Comparison of ENCODE assay signal across 18 cellular contexts in the genomic region with DNA sequence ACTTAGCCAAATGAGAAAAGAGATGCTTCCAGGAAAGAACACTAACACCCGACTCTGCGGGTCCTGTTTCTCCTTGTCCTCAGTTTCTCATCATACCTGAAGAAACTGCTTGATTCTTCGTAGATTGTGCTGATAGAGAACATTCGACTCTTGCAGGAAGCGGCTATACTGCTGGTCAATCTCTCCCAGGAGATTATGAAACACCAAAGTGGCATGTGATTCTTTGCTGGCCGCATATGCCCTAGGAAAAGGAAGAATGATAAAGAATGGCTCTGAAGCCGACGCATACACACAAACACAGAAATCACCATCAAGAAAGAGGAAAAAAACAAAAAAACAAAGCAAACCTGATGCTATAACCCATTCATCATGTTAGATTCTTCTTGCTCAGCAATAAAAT. TPM values are rescaled to one million over a fixed set of nuclear protein-coding genes. Genes with fewer than 3 reads are reported as not detected.
DNase-seq lines count a peak whose midpoint lies in the region; ATAC-seq, FAIRE-seq and TF ChIP-seq lines count a peak whose summit lies in the region.
"Had no signal": no experiment of that assay in that cellular context is flagged by ENCODE, and none has a peak within 500 bp of the region (broad histone marks: within the 10 kb centered on the region; RNA-seq: fewer than 3 reads in every experiment).

No MANE protein-coding gene starts in this region.

- no peaks in the 10 kb centered on the region for H3K9me3 Mint-ChIP-seq in astrocyte (ENCODE audit: unreplicated experiment)
- H3K9me3 Mint-ChIP-seq in stimulated activated naive CD8-positive, alpha-beta T cell treated with anti-CD3 and anti-CD28 coated beads, Interleukin-15, amount 100 ng/mL, for 72 hours: no peaks in the 10 kb centered on the region
- H3K9me3 Mint-ChIP-seq: neural crest cell; stimulated activated memory B cell treated with anti-CD40 and anti-IgM and Interleukin-4, amounts not matched to agents 10 μg/mL and 1 μg/mL and 100 μg/mL, for 72 hours had no signal

- no peaks in the 10 kb centered on the region for H3K27me3 Mint-ChIP-seq in astrocyte (ENCODE audit: low read depth, unreplicated experiment)
- no peaks in the 10 kb centered on the region for H3K27me3 Mint-ChIP-seq in stimulated activated naive CD8-positive, alpha-beta T cell treated with anti-CD3 and anti-CD28 coated beads, Interleukin-15, amount 100 ng/mL, for 72 hours
- H3K27me3 Mint-ChIP-seq: stimulated activated memory B cell treated with anti-CD40 and anti-IgM and Interleukin-4, amounts not matched to agents 10 μg/mL and 1 μg/mL and 100 μg/mL, for 72 hours had no signal

- peaks cover 23% of the 10 kb centered on the region for H3K4me1 Mint-ChIP-seq in astrocyte (ENCODE audit: low read depth, unreplicated experiment)
- peaks cover 68% of the 10 kb centered on the region for H3K4me1 Mint-ChIP-seq in stimulated activated naive CD8-positive, alpha-beta T cell treated with anti-CD3 and anti-CD28 coated beads, Interleukin-15, amount 100 ng/mL, for 72 hours

- peaks cover 7% of the 10 kb centered on the region for H3K36me3 ChIP-seq in cardiac muscle cell
- peaks cover 54% of the 10 kb centered on the region for H3K36me3 ChIP-seq in right atrium auricular region
- H3K36me3 ChIP-seq in astrocyte (ENCODE audit: insufficient read depth, low read length): peaks cover 8% of the 10 kb centered on the region
- peaks cover 67% of the 10 kb centered on the region for H3K36me3 ChIP-seq in neutrophil

- peak overlapping the region; percentile 89 for H3K27ac ChIP-seq in cardiac muscle cell
- H3K27ac ChIP-seq in right atrium auricular region: no peak overlapping the region
- H3K27ac ChIP-seq in astrocyte (ENCODE audit: low read depth, low read length): no peak overlapping the region
- H3K27ac ChIP-seq in neutrophil: peak overlapping the region; percentile 39

- no peak for FAIRE-seq in astrocyte (lab: Jason Lieb, UNC)
- FAIRE-seq: small intestine had no signal

- H3K79me2 ChIP-seq in astrocyte (ENCODE audit: insufficient read depth, low read length): peaks cover 42% of the 10 kb centered on the region

- no peak overlapping the region for H3K9ac ChIP-seq in astrocyte (ENCODE audit: low read length)

- H3K36me3 Mint-ChIP-seq in astrocyte (ENCODE audit: low read depth, unreplicated experiment): peaks cover 27% of the 10 kb centered on the region

- H2AFZ ChIP-seq in astrocyte (ENCODE audit: low read depth, low read length): no peak overlapping the region

- H3K27me3 ChIP-seq in cardiac muscle cell: no peaks in the 10 kb centered on the region
- H3K27me3 ChIP-seq in right atrium auricular region: no peaks in the 10 kb centered on the region
- H3K27me3 ChIP-seq in astrocyte (ENCODE audit: insufficient read depth, low read length): no peaks in the 10 kb centered on the region
- H3K27me3 ChIP-seq in neutrophil: no peaks in the 10 kb centered on the region

- H4K20me1 ChIP-seq in astrocyte (ENCODE audit: insufficient read depth, low read length): peaks cover 67% of the 10 kb centered on the region

- no peak for DNase-seq in cardiac muscle cell (ENCODE audit: low read depth in 1 of 2, low spot score in 1 of 2)
- DNase-seq in right atrium auricular region (ENCODE audit: low spot score): no peak
- DNase-seq in astrocyte (ENCODE audit: low read depth): no peak
- DNase-seq in effector CD8-positive, alpha-beta T cell (lab: John Stamatoyannopoulos, UW): no peak
- no peak for DNase-seq in stimulated activated naive CD8-positive, alpha-beta T cell treated with anti-CD3 and anti-CD28 coated beads, Interleukin-15, amount 100 ng/mL, for 72 hours
- no peak for DNase-seq in NCI-H748 (lab: John Stamatoyannopoulos, UW; ENCODE audit: unreplicated experiment)
- no peak for DNase-seq in NCI-H226
- DNase-seq: Kasumi-1; NCI-H1694; NCI-H774; stimulated activated CD4-positive, alpha-beta T cell treated with anti-CD3 and anti-CD28 coated beads, Interleukin-2, amount 100 ng/mL, for 24 hours had no signal

- H3K4me1 ChIP-seq in cardiac muscle cell (ENCODE audit: low read depth) (peaks cover 26% of the 10 kb centered on the region), right atrium auricular region (peaks cover 0 to 60% of the 10 kb centered on the region in 2 donors), astrocyte (ENCODE audit: insufficient read depth, low read length) (peaks cover 23% of the 10 kb centered on the region), neutrophil (ENCODE audit: control insufficient read depth in 1 of 2, insufficient read depth in 1 of 2, low read depth in 1 of 2, low read length in 1 of 2) (peaks cover 0 to 4% of the 10 kb centered on the region in 2 experiments)

- no peak for TF ChIP-seq CTCF in cardiac muscle cell (IDR thresholded peaks at IDR 0.05; ENCODE audit: low read depth, low read length)
- no peak for TF ChIP-seq CTCF in right atrium auricular region (IDR thresholded peaks at IDR 0.05)
- no peak for TF ChIP-seq CTCF in astrocyte (IDR thresholded peaks at IDR 0.05; ENCODE audit: insufficient read depth, low read depth, low read length)
- no peak for TF ChIP-seq CTCF in neutrophil (IDR thresholded peaks at IDR 0.05)

- H3K9me3 ChIP-seq in cardiac muscle cell (ENCODE audit: low read depth) (no peaks in the 10 kb centered on the region), right atrium auricular region (no peaks in the 10 kb centered on the region), astrocyte (ENCODE audit: insufficient read depth, low read depth, low read length) (no peaks in the 10 kb centered on the region), neutrophil (no peaks in the 10 kb centered on the region)
- H3K9me3 ChIP-seq: mucosa of descending colon, psoas muscle had no signal

- peak overlapping the region; percentile 20 for H3K27ac Mint-ChIP-seq in astrocyte (ENCODE audit: unreplicated experiment)
- no peak overlapping the region for H3K27ac Mint-ChIP-seq in stimulated activated naive CD8-positive, alpha-beta T cell treated with anti-CD3 and anti-CD28 coated beads, Interleukin-15, amount 100 ng/mL, for 72 hours
- H3K27ac Mint-ChIP-seq: stimulated activated memory B cell treated with anti-CD40 and anti-IgM and Interleukin-4, amounts not matched to agents 10 μg/mL and 1 μg/mL and 100 μg/mL, for 72 hours had no signal

- no peak for ATAC-seq in stimulated activated naive CD8-positive, alpha-beta T cell treated with anti-CD3 and anti-CD28 coated beads, Interleukin-15, amount 100 ng/mL, for 72 hours
- ATAC-seq: mucosa of descending colon; stimulated activated memory B cell treated with anti-CD40 and anti-IgM and Interleukin-4, amounts not matched to agents 10 μg/mL and 1 μg/mL and 100 μg/mL, for 72 hours had no signal

- H3K4me3 ChIP-seq in cardiac muscle cell (no peak overlapping the region), right atrium auricular region (no peak overlapping the region), astrocyte (ENCODE audit: insufficient read depth, low read depth, low read length) (no peak overlapping the region), neutrophil (ENCODE audit: low read depth in 1 of 2, low read length in 1 of 2) (no peak overlapping the region)
- H3K4me3 ChIP-seq: coronary artery, mucosa of descending colon, psoas muscle had no signal

- no peak overlapping the region for H3K4me2 ChIP-seq in astrocyte (ENCODE audit: low read length)

- H3K4me3 Mint-ChIP-seq in astrocyte (ENCODE audit: unreplicated experiment): no peak overlapping the region
- H3K4me3 Mint-ChIP-seq in stimulated activated naive CD8-positive, alpha-beta T cell treated with anti-CD3 and anti-CD28 coated beads, Interleukin-15, amount 100 ng/mL, for 72 hours: no peak overlapping the region
- H3K4me3 Mint-ChIP-seq: neural crest cell; stimulated activated memory B cell treated with anti-CD40 and anti-IgM and Interleukin-4, amounts not matched to agents 10 μg/mL and 1 μg/mL and 100 μg/mL, for 72 hours had no signal

RNA-seq across cellular contexts. Expression of a gene that starts 41.8 kb away (rescaled TPM):
- 82.1 and 87.8 TPM in 2 replicates for total RNA-seq in cardiac muscle cell
- 82.7 and 102 TPM in 2 replicates for polyA plus RNA-seq in cardiac muscle cell
- total RNA-seq in right atrium auricular region: 100 to 1,000 TPM; 105 to 150 TPM
- total RNA-seq in astrocyte: 145 and 154 TPM in 2 replicates

RNA-seq across cellular contexts. Expression of a gene that starts 58.2 kb away (rescaled TPM):
- total RNA-seq in cardiac muscle cell (6.8 and 12.2 TPM in 2 replicates), right atrium auricular region (10 to 100 TPM; 16.9 to 51.2 TPM), astrocyte (0.77 and 1.9 TPM in 2 replicates)
- 8.2 and 9.7 TPM in 2 replicates for polyA plus RNA-seq in cardiac muscle cell

Comparison
In these comparisons a context has a peak if more than half of its experiments do, and no peak if none do; other contexts are left out.
1. H3K27ac ChIP-seq: peak in cardiac muscle cell (single experiment) and neutrophil (single experiment); none in right atrium auricular region (0 of 2) and astrocyte (single experiment).